In the genomic region with DNA sequence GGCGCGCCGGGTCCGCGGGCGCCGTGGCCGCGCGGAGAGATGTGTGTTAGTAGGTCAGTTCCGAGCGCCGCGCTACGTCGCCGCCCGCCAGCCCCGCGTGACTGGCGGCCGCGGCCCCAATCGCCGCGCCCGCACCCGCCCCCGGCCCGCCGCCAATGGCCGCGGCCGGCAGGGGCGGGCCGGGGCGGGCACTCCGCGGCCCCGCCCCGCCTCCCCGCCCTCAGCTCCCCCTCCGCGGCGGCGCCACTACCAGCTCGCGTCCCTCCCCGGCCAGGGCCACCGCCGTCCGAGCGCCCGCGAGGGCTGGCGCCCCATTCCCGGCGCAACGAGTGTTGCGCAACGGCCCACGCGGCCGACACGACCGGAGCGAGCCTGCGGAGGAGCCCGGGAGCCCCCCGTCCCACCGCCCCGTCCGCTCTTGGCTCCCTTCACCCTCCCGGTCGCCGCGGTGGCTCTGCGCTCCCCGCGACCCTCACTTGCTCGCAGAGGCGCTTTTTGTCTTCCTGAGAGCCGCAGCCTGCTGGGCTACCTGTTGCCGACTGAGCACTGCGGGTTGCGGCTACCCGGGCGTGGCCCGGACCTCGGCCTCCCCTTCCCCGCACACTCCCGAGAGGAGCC, we compare ENCODE assay signal across 8 cellular contexts. TPM values are rescaled to one million over a fixed set of nuclear protein-coding genes. Genes with fewer than 3 reads are reported as not detected.
DNase-seq lines count a peak whose midpoint lies in the region; ATAC-seq and TF ChIP-seq lines count a peak whose summit lies in the region.

Gene NFIL3 (minus strand): TSS at position 48 of the 618 bp plus-strand sequence. CDS start 13,098 bp downstream, outside the sequence.

- peaks cover 27% of the 10 kb centered on the region for H4K20me1 ChIP-seq in hepatocyte (ENCODE audit: insufficient read depth, poor library complexity, severe bottlenecking)

- peak within 1 kb of the TSS; percentile 95 for H3K4me2 ChIP-seq in hepatocyte

- H3K27ac ChIP-seq in hepatocyte: peak within 1 kb of the TSS; percentile 100

- no peaks in the 10 kb centered on the region for H3K27me3 ChIP-seq in hepatocyte

- H3K4me1 ChIP-seq in hepatocyte (ENCODE audit: insufficient read depth): peaks cover 14% of the 10 kb centered on the region

- TF ChIP-seq CTCF in GM12875 (IDR thresholded peaks at IDR 0.05; ENCODE audit: borderline replicate concordance, insufficient read depth, low read depth, low read length) (no peak), astrocyte of the cerebellum (IDR thresholded peaks at IDR 0.05; ENCODE audit: low read depth, low read length, missing control alignments) (no peak), hepatocyte (IDR thresholded peaks at IDR 0.05; ENCODE audit: poor library complexity) (no peak)

- in situ Hi-C loops in astrocyte of the cerebellum (cut with HindIII; ENCODE audit: low sequenced_read_pairs): no loop called here

- H3K4me3 ChIP-seq in GM12875 (ENCODE audit: low read depth, low read length): peak within 1 kb of the TSS; percentile 54
- H3K4me3 ChIP-seq in astrocyte of the cerebellum (ENCODE audit: low read depth, low read length): peak within 1 kb of the TSS; percentile 79
- peak within 1 kb of the TSS; percentile 90 for H3K4me3 ChIP-seq in hepatocyte

- ATAC-seq in HG02642 (IDR thresholded peaks at IDR 0.05; ENCODE audit: poor library complexity, unreplicated experiment): peak; percentile 86

- H3K9me3 ChIP-seq in hepatocyte (ENCODE audit: low read depth): no peaks in the 10 kb centered on the region

- peak within 1 kb of the TSS; percentile 74 for H2AFZ ChIP-seq in hepatocyte

- H3K9me2 ChIP-seq in hepatocyte (replicated peaks; ENCODE audit: insufficient read depth): no peaks in the 10 kb centered on the region

- peak; percentile 71 for DNase-seq in NCI-H1105 treated with DMSO at 0.1 percent for 48 hours (lab: John Stamatoyannopoulos, UW)
- peak; percentile 58 for DNase-seq in T1000 (lab: John Stamatoyannopoulos, UW)
- DNase-seq in astrocyte of the cerebellum (ENCODE audit: low read depth): no peak
- peak; percentile 96 for DNase-seq in hepatocyte (ENCODE audit: low spot score)
- DNase-seq in retina: peak; percentile 91
- DNase-seq in OCI-M2 (lab: John Stamatoyannopoulos, UW; ENCODE audit: unreplicated experiment): no peak

- H3K36me3 ChIP-seq in hepatocyte (replicated peaks; ENCODE audit: insufficient read depth, low read depth): no peaks in the 10 kb centered on the region

- WGBS in hepatocyte (ENCODE audit: low lambda C conversion rate, missing lambda C conversion rate): 0% methylated on average over 3 of the region's 92 CpGs

- H3K79me2 ChIP-seq in hepatocyte: peaks cover 42% of the 10 kb centered on the region

RNA-seq across cellular contexts. Expression of gene NFIL3, which starts in this region (rescaled TPM):
- total RNA-seq in hepatocyte: 69.6 and 71.4 TPM in 2 replicates
- polyA plus RNA-seq in hepatocyte: 90.7 and 99.6 TPM in 2 replicates

Comparison
In these comparisons a context has a peak if more than half of its experiments do, and no peak if none do; other contexts are left out.
1. DNase-seq: peak in NCI-H1105 treated with DMSO at 0.1 percent for 48 hours (single experiment), T1000 (single experiment), hepatocyte (single experiment) and retina (single experiment); none in astrocyte of the cerebellum (single experiment) and OCI-M2 (single experiment).
2. Peak in every context shown above with its lines, with median percentiles within 50 percentile points of each other: H3K4me3 ChIP-seq.